ENCODE assay signal across 29 cellular contexts in the genomic region with DNA sequence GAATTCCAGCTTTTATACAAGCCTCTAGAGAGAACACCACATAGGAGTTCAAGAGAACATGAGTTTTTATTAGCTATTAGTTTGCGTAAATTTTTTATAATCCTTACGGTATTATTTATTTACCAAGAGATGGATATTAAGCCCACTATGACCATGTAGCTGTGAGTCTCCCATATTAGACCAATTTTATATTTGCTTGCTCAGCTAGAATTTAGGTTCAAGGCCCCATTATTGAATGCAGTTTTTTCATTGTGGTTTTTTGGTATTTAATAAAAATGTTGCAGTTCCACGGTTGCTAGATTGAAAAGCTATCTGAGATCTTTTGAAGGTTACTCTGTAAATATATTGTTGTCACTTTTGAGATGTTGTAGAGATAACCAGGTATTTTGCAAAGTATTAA.
"Had no signal": no experiment of that assay in that cellular context is flagged by ENCODE, and none has a peak within 500 bp of the region (broad histone marks: within the 10 kb centered on the region; RNA-seq: fewer than 3 reads in every experiment).

No MANE protein-coding gene starts in this region.

- H3K27ac Mint-ChIP-seq: neural progenitor cell; T-helper 1 cell treated with Interleukin-12 subunit alpha and Interleukin-12 subunit beta and Interleukin-4 antibody, amounts not matched to agents 30 μg/mL and 1 μg/mL, for 36 hours had no signal

- H3K27me3 Mint-ChIP-seq: activated T-helper 17 cell treated with anti-CD3 and anti-CD28 coated beads, Interleukin-2, amount 50 U/mL, for 72 hours; central memory CD8-positive, alpha-beta T cell; naive thymus-derived CD4-positive, alpha-beta T cell had no signal

- H3K27ac ChIP-seq: esophagus muscularis mucosa, neural progenitor cell, testis, transverse colon, WERI-Rb-1 had no signal

- H2AFZ ChIP-seq: neural progenitor cell had no signal

- H3K9me3 ChIP-seq: esophagus muscularis mucosa, testis, transverse colon had no signal

- H3K4me3 ChIP-seq: esophagus muscularis mucosa, neural progenitor cell, testis, transverse colon had no signal

- H3K27me3 ChIP-seq: esophagus muscularis mucosa, neural progenitor cell, testis, transverse colon had no signal

- H3K9ac ChIP-seq: neural progenitor cell had no signal

- H3K9me3 Mint-ChIP-seq: activated naive CD4-positive, alpha-beta T cell treated with anti-CD3 and anti-CD28 coated beads, Interleukin-2, amount 50 U/mL, for 72 hours; activated T-helper 17 cell treated with anti-CD3 and anti-CD28 coated beads, Interleukin-2, amount 50 U/mL, for 72 hours; central memory CD8-positive, alpha-beta T cell; naive thymus-derived CD4-positive, alpha-beta T cell; neural progenitor cell; T-helper 1 cell treated with Interleukin-12 subunit alpha and Interleukin-12 subunit beta and Interleukin-4 antibody, amounts not matched to agents 30 μg/mL and 1 μg/mL, for 36 hours had no signal

- DNase-seq: activated CD4-positive, alpha-beta T cell treated with anti-CD3 and anti-CD28 coated beads for 48 hours; activated CD4-positive, alpha-beta T cell treated with anti-CD3 and anti-CD28 coated beads, Interleukin-2, amount 50 U/mL, for 48 hours; activated CD8-positive, alpha-beta memory T cell treated with anti-CD3 and anti-CD28 coated beads, Interleukin-2, amount 50 U/mL, for 4 hours; activated gamma-delta T cell treated with Interleukin-2 at 50 U/mL for 16 hours; activated T-cell treated with anti-CD3 and anti-CD28 coated beads, Interleukin-2, amount 50 U/mL, for 1 hour; effector CD4-positive, alpha-beta T cell; foreskin melanocyte; left ventricle myocardium superior; naive thymus-derived CD4-positive, alpha-beta T cell; occipital lobe; right cardiac atrium; stimulated activated CD4-positive, alpha-beta T cell treated with anti-CD3 and anti-CD28 coated beads, Interleukin-4, amount 100 ng/mL, for 1 hour; stimulated activated naive CD8-positive, alpha-beta T cell treated with anti-CD3 and anti-CD28 coated beads, Interleukin-15, Interleukin-2, amounts not matched to agents 100 U/mL and 50 U/mL, for 24 hours; T-helper 9 cell; testis; transverse colon; WERI-Rb-1 had no signal

- FAIRE-seq: bronchial epithelial cell, colon, islet of Langerhans, TTC549, urothelium cell line had no signal

- ATAC-seq: activated CD4-positive, CD25-positive, alpha-beta regulatory T cell treated with anti-CD3 and anti-CD28 coated beads, Interleukin-2, amount 50 U/mL, for 24 hours; activated naive CD4-positive, alpha-beta T cell treated with anti-CD3 and anti-CD28 coated beads, Interleukin-2, amount 50 U/mL, for 72 hours; activated T-helper 17 cell treated with anti-CD3 and anti-CD28 coated beads, Interleukin-2, amount 50 U/mL, for 72 hours; left ventricle myocardium superior; naive thymus-derived CD4-positive, alpha-beta T cell; right cardiac atrium; stimulated activated naive CD8-positive, alpha-beta T cell treated with anti-CD3 and anti-CD28 coated beads, Interleukin-15, Interleukin-2, amounts not matched to agents 100 U/mL and 50 U/mL, for 24 hours had no signal
